1 cellular context compared by ENCODE assay signal in the genomic region with DNA sequence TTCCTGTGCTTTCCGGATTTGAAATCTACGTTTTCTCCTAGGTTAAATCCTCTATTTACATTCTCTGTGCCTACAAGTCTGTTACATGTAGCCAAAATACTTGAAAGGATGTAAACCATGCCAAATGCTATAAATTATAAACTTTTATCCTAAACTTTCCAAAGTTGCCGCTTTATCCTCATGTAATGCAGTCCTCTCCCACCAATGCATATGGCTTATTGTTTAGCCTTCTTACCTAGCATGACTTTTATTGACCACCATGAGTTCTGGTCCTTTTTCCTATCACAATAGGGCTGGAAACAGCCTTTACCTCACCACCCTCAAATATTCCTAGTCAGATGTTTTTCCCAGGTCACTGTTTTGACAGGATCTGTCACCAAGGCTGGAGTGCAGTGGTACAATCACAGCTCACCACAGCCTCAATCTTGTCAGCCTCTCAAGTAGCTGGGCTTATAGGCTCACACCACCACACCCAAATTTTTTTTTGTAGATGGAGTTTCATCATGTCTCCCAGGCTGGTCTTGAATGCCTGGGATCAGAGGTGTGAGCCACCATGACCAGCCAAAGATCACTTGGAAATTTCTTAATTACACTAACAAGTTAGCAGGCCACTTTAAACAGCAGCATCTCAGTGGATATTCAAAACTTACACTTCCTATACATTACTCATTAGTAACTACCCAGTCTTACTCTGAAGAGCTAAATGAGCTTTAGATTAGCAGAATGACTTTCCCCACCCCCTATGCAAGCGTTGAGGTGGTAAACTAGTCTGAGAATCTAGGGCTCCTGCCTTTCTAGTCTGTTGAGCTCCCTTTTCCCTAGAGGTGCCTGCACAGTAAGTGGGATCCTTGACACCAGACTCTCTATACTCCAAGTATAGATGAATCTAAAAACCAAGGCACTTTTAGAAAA.
A peak's percentile ranks its signal among the peaks of the same experiment; 100 is the strongest.
TF ChIP-seq lines count a peak whose summit lies in the region.

No MANE protein-coding gene starts in this region.

TF ChIP-seq in GM12878, 131 proteins besides CTCF, POLR2A, EP300 and RAD21 (continues in another document):
- TF ChIP-seq NFIC (IDR thresholded peaks at IDR 0.05; ENCODE audit: low read depth, low read length): peak; percentile 52; the same call in 1 of the 2 replicates
- TF ChIP-seq, protein P1, sequence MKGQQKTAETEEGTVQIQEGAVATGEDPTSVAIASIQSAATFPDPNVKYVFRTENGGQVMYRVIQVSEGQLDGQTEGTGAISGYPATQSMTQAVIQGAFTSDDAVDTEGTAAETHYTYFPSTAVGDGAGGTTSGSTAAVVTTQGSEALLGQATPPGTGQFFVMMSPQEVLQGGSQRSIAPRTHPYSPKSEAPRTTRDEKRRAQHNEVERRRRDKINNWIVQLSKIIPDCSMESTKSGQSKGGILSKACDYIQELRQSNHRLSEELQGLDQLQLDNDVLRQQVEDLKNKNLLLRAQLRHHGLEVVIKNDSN (IDR thresholded peaks at IDR 0.05; ENCODE audit: borderline replicate concordance, extremely low read length, insufficient read depth, low read depth, low read length): no peak
- TF ChIP-seq, protein P2, sequence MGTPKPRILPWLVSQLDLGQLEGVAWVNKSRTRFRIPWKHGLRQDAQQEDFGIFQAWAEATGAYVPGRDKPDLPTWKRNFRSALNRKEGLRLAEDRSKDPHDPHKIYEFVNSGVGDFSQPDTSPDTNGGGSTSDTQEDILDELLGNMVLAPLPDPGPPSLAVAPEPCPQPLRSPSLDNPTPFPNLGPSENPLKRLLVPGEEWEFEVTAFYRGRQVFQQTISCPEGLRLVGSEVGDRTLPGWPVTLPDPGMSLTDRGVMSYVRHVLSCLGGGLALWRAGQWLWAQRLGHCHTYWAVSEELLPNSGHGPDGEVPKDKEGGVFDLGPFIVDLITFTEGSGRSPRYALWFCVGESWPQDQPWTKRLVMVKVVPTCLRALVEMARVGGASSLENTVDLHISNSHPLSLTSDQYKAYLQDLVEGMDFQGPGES (IDR thresholded peaks at IDR 0.05): no peak
- TF ChIP-seq POLR2AphosphoS5 (IDR thresholded peaks at IDR 0.05; ENCODE audit: low read length): peak; percentile 77
- TF ChIP-seq PAX8 (IDR thresholded peaks at IDR 0.05): no peak
- no peak for TF ChIP-seq SMARCA5 (IDR thresholded peaks at IDR 0.05)
- TF ChIP-seq BACH1 (IDR thresholded peaks at IDR 0.05; ENCODE audit: borderline replicate concordance): peak; percentile 76
- no peak for TF ChIP-seq SUZ12 (IDR thresholded peaks at IDR 0.05; ENCODE audit: unreplicated experiment)
- no peak for TF ChIP-seq ZSCAN29 (IDR thresholded peaks at IDR 0.05)
- TF ChIP-seq RBBP5 (conservative IDR thresholded peaks at IDR 0.05): no peak
- TF ChIP-seq CREB1 (IDR thresholded peaks at IDR 0.05; ENCODE audit: low read depth): peak; percentile 31; the same call in 1 of the 2 replicates
- no peak for TF ChIP-seq TCF3 (IDR thresholded peaks at IDR 0.05; ENCODE audit: borderline replicate concordance, insufficient read depth, low read depth, low read length)
- no peak for TF ChIP-seq HDGF (IDR thresholded peaks at IDR 0.05)
- TF ChIP-seq, protein P3, sequence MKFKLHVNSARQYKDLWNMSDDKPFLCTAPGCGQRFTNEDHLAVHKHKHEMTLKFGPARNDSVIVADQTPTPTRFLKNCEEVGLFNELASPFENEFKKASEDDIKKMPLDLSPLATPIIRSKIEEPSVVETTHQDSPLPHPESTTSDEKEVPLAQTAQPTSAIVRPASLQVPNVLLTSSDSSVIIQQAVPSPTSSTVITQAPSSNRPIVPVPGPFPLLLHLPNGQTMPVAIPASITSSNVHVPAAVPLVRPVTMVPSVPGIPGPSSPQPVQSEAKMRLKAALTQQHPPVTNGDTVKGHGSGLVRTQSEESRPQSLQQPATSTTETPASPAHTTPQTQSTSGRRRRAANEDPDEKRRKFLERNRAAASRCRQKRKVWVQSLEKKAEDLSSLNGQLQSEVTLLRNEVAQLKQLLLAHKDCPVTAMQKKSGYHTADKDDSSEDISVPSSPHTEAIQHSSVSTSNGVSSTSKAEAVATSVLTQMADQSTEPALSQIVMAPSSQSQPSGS (IDR thresholded peaks at IDR 0.05; ENCODE audit: low read length): peak; percentile 82
- TF ChIP-seq, protein P4, sequence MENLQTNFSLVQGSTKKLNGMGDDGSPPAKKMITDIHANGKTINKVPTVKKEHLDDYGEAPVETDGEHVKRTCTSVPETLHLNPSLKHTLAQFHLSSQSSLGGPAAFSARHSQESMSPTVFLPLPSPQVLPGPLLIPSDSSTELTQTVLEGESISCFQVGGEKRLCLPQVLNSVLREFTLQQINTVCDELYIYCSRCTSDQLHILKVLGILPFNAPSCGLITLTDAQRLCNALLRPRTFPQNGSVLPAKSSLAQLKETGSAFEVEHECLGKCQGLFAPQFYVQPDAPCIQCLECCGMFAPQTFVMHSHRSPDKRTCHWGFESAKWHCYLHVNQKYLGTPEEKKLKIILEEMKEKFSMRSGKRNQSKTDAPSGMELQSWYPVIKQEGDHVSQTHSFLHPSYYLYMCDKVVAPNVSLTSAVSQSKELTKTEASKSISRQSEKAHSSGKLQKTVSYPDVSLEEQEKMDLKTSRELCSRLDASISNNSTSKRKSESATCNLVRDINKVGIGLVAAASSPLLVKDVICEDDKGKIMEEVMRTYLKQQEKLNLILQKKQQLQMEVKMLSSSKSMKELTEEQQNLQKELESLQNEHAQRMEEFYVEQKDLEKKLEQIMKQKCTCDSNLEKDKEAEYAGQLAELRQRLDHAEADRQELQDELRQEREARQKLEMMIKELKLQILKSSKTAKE (IDR thresholded peaks at IDR 0.05; ENCODE audit: low read depth, poor library complexity, severe bottlenecking): no peak
- no peak for TF ChIP-seq CREM (IDR thresholded peaks at IDR 0.05; ENCODE audit: low read depth)
- peak; percentile 80; the same call in 1 of the 2 replicates for TF ChIP-seq PML (IDR thresholded peaks at IDR 0.05; ENCODE audit: low read length)
- peak; percentile 84 for TF ChIP-seq SMAD5 (IDR thresholded peaks at IDR 0.05; ENCODE audit: low read depth)
- TF ChIP-seq NR2F1 (conservative IDR thresholded peaks at IDR 0.05): no peak
- no peak for TF ChIP-seq NR2C2 (IDR thresholded peaks at IDR 0.05; ENCODE audit: borderline replicate concordance, control insufficient read depth, insufficient read length, low read depth)
- TF ChIP-seq, protein P5, sequence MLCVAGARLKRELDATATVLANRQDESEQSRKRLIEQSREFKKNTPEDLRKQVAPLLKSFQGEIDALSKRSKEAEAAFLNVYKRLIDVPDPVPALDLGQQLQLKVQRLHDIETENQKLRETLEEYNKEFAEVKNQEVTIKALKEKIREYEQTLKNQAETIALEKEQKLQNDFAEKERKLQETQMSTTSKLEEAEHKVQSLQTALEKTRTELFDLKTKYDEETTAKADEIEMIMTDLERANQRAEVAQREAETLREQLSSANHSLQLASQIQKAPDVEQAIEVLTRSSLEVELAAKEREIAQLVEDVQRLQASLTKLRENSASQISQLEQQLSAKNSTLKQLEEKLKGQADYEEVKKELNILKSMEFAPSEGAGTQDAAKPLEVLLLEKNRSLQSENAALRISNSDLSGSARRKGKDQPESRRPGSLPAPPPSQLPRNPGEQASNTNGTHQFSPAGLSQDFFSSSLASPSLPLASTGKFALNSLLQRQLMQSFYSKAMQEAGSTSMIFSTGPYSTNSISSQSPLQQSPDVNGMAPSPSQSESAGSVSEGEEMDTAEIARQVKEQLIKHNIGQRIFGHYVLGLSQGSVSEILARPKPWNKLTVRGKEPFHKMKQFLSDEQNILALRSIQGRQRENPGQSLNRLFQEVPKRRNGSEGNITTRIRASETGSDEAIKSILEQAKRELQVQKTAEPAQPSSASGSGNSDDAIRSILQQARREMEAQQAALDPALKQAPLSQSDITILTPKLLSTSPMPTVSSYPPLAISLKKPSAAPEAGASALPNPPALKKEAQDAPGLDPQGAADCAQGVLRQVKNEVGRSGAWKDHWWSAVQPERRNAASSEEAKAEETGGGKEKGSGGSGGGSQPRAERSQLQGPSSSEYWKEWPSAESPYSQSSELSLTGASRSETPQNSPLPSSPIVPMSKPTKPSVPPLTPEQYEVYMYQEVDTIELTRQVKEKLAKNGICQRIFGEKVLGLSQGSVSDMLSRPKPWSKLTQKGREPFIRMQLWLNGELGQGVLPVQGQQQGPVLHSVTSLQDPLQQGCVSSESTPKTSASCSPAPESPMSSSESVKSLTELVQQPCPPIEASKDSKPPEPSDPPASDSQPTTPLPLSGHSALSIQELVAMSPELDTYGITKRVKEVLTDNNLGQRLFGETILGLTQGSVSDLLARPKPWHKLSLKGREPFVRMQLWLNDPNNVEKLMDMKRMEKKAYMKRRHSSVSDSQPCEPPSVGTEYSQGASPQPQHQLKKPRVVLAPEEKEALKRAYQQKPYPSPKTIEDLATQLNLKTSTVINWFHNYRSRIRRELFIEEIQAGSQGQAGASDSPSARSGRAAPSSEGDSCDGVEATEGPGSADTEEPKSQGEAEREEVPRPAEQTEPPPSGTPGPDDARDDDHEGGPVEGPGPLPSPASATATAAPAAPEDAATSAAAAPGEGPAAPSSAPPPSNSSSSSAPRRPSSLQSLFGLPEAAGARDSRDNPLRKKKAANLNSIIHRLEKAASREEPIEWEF (IDR thresholded peaks at IDR 0.05; ENCODE audit: insufficient replicate concordance, low read depth, low read length): no peak
- peak; percentile 14; the same call in 1 of the 2 replicates for TF ChIP-seq PAX5 (IDR thresholded peaks at IDR 0.05; ENCODE audit: borderline replicate concordance, low read depth, low read length)
- no peak for TF ChIP-seq ETV6 (conservative IDR thresholded peaks at IDR 0.05 in 1 of 2, IDR thresholded peaks at IDR 0.05 in 1 of 2; ENCODE audit: borderline replicate concordance in 1 of 2, low read depth in 1 of 2)
- TF ChIP-seq, protein P6, sequence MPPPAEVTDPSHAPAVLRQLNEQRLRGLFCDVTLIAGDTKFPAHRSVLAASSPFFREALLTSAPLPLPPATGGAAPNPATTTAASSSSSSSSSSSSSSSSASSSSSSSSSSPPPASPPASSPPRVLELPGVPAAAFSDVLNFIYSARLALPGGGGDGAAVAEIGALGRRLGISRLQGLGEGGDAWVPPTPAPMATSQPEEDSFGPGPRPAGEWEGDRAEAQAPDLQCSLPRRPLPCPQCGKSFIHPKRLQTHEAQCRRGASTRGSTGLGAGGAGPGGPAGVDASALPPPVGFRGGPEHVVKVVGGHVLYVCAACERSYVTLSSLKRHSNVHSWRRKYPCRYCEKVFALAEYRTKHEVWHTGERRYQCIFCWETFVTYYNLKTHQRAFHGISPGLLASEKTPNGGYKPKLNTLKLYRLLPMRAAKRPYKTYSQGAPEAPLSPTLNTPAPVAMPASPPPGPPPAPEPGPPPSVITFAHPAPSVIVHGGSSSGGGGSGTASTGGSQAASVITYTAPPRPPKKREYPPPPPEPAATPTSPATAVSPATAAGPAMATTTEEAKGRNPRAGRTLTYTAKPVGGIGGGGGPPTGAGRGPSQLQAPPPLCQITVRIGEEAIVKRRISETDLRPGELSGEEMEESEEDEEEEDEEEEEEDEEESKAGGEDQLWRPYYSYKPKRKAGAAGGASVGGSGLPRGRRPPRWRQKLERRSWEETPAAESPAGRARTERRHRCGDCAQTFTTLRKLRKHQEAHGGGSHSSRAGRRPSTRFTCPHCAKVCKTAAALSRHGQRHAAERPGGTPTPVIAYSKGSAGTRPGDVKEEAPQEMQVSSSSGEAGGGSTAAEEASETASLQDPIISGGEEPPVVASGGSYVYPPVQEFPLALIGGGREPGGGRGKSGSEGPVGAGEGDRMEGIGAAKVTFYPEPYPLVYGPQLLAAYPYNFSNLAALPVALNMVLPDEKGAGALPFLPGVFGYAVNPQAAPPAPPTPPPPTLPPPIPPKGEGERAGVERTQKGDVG (CRISPR knock-in tag; IDR thresholded peaks at IDR 0.05): no peak
- peak; percentile 98 for TF ChIP-seq MTA3 (IDR thresholded peaks at IDR 0.05; ENCODE audit: borderline replicate concordance, low read length)
- TF ChIP-seq, protein P7, sequence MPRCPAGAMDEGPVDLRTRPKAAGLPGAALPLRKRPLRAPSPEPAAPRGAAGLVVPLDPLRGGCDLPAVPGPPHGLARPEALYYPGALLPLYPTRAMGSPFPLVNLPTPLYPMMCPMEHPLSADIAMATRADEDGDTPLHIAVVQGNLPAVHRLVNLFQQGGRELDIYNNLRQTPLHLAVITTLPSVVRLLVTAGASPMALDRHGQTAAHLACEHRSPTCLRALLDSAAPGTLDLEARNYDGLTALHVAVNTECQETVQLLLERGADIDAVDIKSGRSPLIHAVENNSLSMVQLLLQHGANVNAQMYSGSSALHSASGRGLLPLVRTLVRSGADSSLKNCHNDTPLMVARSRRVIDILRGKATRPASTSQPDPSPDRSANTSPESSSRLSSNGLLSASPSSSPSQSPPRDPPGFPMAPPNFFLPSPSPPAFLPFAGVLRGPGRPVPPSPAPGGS (IDR thresholded peaks at IDR 0.05; ENCODE audit: borderline replicate concordance, insufficient read depth, low read depth, low read length, poor library complexity, severe bottlenecking): no peak
- TF ChIP-seq GABPA (IDR thresholded peaks at IDR 0.05; ENCODE audit: low read depth): 0 out of 2 replicates have a peak, but pooled peaks have one; percentile 23
- no peak; the same call in 1 of the 2 replicates for TF ChIP-seq TARDBP (IDR thresholded peaks at IDR 0.05; ENCODE audit: borderline replicate concordance)
- TF ChIP-seq, protein P8, sequence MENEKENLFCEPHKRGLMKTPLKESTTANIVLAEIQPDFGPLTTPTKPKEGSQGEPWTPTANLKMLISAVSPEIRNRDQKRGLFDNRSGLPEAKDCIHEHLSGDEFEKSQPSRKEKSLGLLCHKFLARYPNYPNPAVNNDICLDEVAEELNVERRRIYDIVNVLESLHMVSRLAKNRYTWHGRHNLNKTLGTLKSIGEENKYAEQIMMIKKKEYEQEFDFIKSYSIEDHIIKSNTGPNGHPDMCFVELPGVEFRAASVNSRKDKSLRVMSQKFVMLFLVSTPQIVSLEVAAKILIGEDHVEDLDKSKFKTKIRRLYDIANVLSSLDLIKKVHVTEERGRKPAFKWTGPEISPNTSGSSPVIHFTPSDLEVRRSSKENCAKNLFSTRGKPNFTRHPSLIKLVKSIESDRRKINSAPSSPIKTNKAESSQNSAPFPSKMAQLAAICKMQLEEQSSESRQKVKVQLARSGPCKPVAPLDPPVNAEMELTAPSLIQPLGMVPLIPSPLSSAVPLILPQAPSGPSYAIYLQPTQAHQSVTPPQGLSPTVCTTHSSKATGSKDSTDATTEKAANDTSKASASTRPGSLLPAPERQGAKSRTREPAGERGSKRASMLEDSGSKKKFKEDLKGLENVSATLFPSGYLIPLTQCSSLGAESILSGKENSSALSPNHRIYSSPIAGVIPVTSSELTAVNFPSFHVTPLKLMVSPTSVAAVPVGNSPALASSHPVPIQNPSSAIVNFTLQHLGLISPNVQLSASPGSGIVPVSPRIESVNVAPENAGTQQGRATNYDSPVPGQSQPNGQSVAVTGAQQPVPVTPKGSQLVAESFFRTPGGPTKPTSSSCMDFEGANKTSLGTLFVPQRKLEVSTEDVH (IDR thresholded peaks at IDR 0.05; ENCODE audit: low read depth, partially characterized antibody): no peak
- TF ChIP-seq ZNF274 (IDR thresholded peaks at IDR 0.05; ENCODE audit: insufficient read depth, insufficient read length): no peak
- no peak for TF ChIP-seq RAD51 (IDR thresholded peaks at IDR 0.05)
- TF ChIP-seq, protein P9, sequence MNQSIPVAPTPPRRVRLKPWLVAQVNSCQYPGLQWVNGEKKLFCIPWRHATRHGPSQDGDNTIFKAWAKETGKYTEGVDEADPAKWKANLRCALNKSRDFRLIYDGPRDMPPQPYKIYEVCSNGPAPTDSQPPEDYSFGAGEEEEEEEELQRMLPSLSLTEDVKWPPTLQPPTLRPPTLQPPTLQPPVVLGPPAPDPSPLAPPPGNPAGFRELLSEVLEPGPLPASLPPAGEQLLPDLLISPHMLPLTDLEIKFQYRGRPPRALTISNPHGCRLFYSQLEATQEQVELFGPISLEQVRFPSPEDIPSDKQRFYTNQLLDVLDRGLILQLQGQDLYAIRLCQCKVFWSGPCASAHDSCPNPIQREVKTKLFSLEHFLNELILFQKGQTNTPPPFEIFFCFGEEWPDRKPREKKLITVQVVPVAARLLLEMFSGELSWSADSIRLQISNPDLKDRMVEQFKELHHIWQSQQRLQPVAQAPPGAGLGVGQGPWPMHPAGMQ (IDR thresholded peaks at IDR 0.05; ENCODE audit: borderline replicate concordance): no peak
- TF ChIP-seq ZBED1 (IDR thresholded peaks at IDR 0.05; ENCODE audit: borderline replicate concordance): peak; percentile 75; the same call in 1 of the 2 replicates
- TF ChIP-seq BHLHE40 (IDR thresholded peaks at IDR 0.05; ENCODE audit: borderline replicate concordance in 1 of 2, low read depth in 2 of 2, low read length in 1 of 2): no peak
